Comparison of ENCODE assay signal across 8 cellular contexts in genomic region chr19:29873024-29873800, GRCh38.
DNase-seq lines count a peak whose midpoint lies in the region; ATAC-seq, FAIRE-seq and TF ChIP-seq lines count a peak whose summit lies in the region.

No MANE protein-coding gene starts in this region.

- ATAC-seq in HG02870 (IDR thresholded peaks at IDR 0.05; ENCODE audit: unreplicated experiment) (peak; percentile 62), RWPE2 (ENCODE audit: low read depth) (peak; percentile 89), psoas muscle (peak; percentile 62 to 81 (median 74))

- DNase-seq in G401 (ENCODE audit: low spot score) = peak; percentile 55
- DNase-seq in RWPE2 (ENCODE audit: low spot score) = no peak
- peak; percentile 52 for DNase-seq in activated gamma-delta T cell treated with anti-CD3 and anti-CD28 coated beads, Interleukin-2, amount 50 U/mL, for 16 hours (ENCODE audit: low read depth)
- peak; percentile 34 to 77 for DNase-seq in cardiac muscle cell (ENCODE audit: low read depth in 1 of 2, low spot score in 1 of 2)
- DNase-seq in psoas muscle = peak; percentile 59 to 83
- DNase-seq in urothelium cell line (ENCODE audit: low spot score) = peak; percentile 91
- DNase-seq in SW480 (ENCODE audit: low spot score) = no peak

- WGBS in psoas muscle, 3 donors = 3 to 8% (median 5%) methylated on average over 40 to 76 of the region's 77 CpGs

- H3K36me3 ChIP-seq in RWPE2 (ENCODE audit: low read depth) (no peaks in the 10 kb centered on the region), cardiac muscle cell (no peaks in the 10 kb centered on the region), psoas muscle (ENCODE audit: insufficient read depth in 1 of 2, low read depth in 1 of 2) (no peaks in the 10 kb centered on the region)

- H3K27ac ChIP-seq in RWPE2 (ENCODE audit: poor library complexity, severe bottlenecking) (no peak overlapping the region), cardiac muscle cell (no peak overlapping the region), psoas muscle (peak overlapping the region; percentile 83)

- FAIRE-seq in urothelium cell line (lab: Jason Lieb, UNC) = peak; percentile 91

- H3K9me3 ChIP-seq in RWPE2 (ENCODE audit: severe bottlenecking) (no peaks in the 10 kb centered on the region), cardiac muscle cell (ENCODE audit: low read depth) (no peaks in the 10 kb centered on the region), psoas muscle (no peaks in the 10 kb centered on the region)

- intact Hi-C loops in psoas muscle (cut with DNase I) = loop anchor here (1.0 to 10.0 kb wide), 5 partner anchors 113 to 268 kb away; partner anchors contain the start of gene POP4 (in 1 of the 2)

- peak overlapping the region; percentile 37 for H3K4me3 ChIP-seq in RWPE2 (ENCODE audit: severe bottlenecking)
- peak overlapping the region; percentile 47 for H3K4me3 ChIP-seq in cardiac muscle cell
- H3K4me3 ChIP-seq in psoas muscle = peak overlapping the region; percentile 79

- H3K4me1 ChIP-seq in RWPE2 (ENCODE audit: insufficient read depth, poor library complexity, severe bottlenecking) (no peaks in the 10 kb centered on the region), cardiac muscle cell (ENCODE audit: low read depth) (peaks cover 13% of the 10 kb centered on the region), psoas muscle (peaks cover 13% of the 10 kb centered on the region)

- H3K27me3 ChIP-seq in RWPE2 (ENCODE audit: insufficient read depth, poor library complexity, severe bottlenecking) (peaks cover 6% of the 10 kb centered on the region), cardiac muscle cell (peaks cover 7% of the 10 kb centered on the region), psoas muscle (ENCODE audit: insufficient read depth in 3 of 3, low read length in 2 of 3) (no peaks in the 10 kb centered on the region)

- in situ Hi-C loops in G401 (cut with HindIII; ENCODE audit: low sequenced_read_pairs) = no loop called here

- TF ChIP-seq CTCF in RWPE2 (IDR thresholded peaks at IDR 0.05; ENCODE audit: poor library complexity, severe bottlenecking) (peak; percentile 88), cardiac muscle cell (IDR thresholded peaks at IDR 0.05; ENCODE audit: low read depth, low read length) (peak; percentile 57), psoas muscle (IDR thresholded peaks at IDR 0.05) (peak; percentile 87)

Comparison
In these comparisons a context has a peak if more than half of its experiments do, and no peak if none do; other contexts are left out.
1. DNase-seq: peak in G401 (single experiment), activated gamma-delta T cell treated with anti-CD3 and anti-CD28 coated beads, Interleukin-2, amount 50 U/mL, for 16 hours (single experiment), cardiac muscle cell (2 of 2), psoas muscle (2 of 2) and urothelium cell line (single experiment); none in RWPE2 (single experiment) and SW480 (single experiment).
2. Peak in every context shown above with its lines, with median percentiles within 50 percentile points of each other: ATAC-seq, H3K4me3 ChIP-seq and CTCF ChIP-seq.